ENCODE assay signal across 16 cellular contexts in genomic region chr22:35972559-35972958, GRCh38. TPM values are rescaled to one million over a fixed set of nuclear protein-coding genes. Genes with fewer than 3 reads are reported as not detected.
DNase-seq lines count a peak whose midpoint lies in the region; ATAC-seq and TF ChIP-seq lines count a peak whose summit lies in the region.
"Had no signal": no experiment of that assay in that cellular context is flagged by ENCODE, and none has a peak within 500 bp of the region (broad histone marks: within the 10 kb centered on the region; RNA-seq: fewer than 3 reads in every experiment).

No MANE protein-coding gene starts in this region.

- H3K4me1 ChIP-seq in ascending aorta = peaks cover 8 to 50% of the 10 kb centered on the region in 2 donors
- H3K4me1 ChIP-seq in mesodermal cell (ENCODE audit: control insufficient read depth, insufficient read depth, low read length, poor library complexity, severe bottlenecking) = peaks cover 51% of the 10 kb centered on the region
- peaks cover 72 to 75% of the 10 kb centered on the region in 2 donors for H3K4me1 ChIP-seq in thyroid gland
- no peaks in the 10 kb centered on the region for H3K4me1 ChIP-seq in MM.1S (ENCODE audit: low read length)

- H3K9ac ChIP-seq in MM.1S (ENCODE audit: low read length) = no peak overlapping the region

- no peaks in the 10 kb centered on the region for H3F3A ChIP-seq in MM.1S (ENCODE audit: insufficient read depth, low read length)

- H2AFZ ChIP-seq in MM.1S (ENCODE audit: low read length) = no peak overlapping the region

- no peak for TF ChIP-seq POLR2A in thyroid gland (IDR thresholded peaks at IDR 0.05)

- no peak overlapping the region for H3K4me2 ChIP-seq in MM.1S (ENCODE audit: low read depth, low read length)

- TF ChIP-seq CTCF in ascending aorta (IDR thresholded peaks at IDR 0.05) (no peak), thyroid gland (IDR thresholded peaks at IDR 0.05) (no peak), MM.1S (IDR thresholded peaks at IDR 0.05; ENCODE audit: low read length) (no peak), WERI-Rb-1 (IDR thresholded peaks at IDR 0.05; ENCODE audit: low read depth, low read length) (no peak)

- no peaks in the 10 kb centered on the region for H3K9me2 ChIP-seq in MM.1S (replicated peaks; ENCODE audit: insufficient read depth, low read length)

- no peaks in the 10 kb centered on the region for H3K79me2 ChIP-seq in MM.1S (ENCODE audit: low read length)

- H3K27ac ChIP-seq in ascending aorta (peak overlapping the region; percentile 82 to 92), mesodermal cell (ENCODE audit: low read depth, low read length, severe bottlenecking) (peak overlapping the region; percentile 87), thyroid gland (peak overlapping the region; percentile 85 to 95 (median 89)), MM.1S (ENCODE audit: low read length) (no peak overlapping the region), WERI-Rb-1 (no peak overlapping the region)

- WGBS in mesodermal cell (ENCODE audit: insufficient coverage in 2 of 2), 2 experiments = no CpG with 5 or more reads among the region's 1 CpG
- 66 to 93% methylated on average over 1 of the region's 1 CpG for WGBS in thyroid gland, 2 donors

- peak; percentile 3 for DNase-seq in HT1080 (ENCODE audit: low read depth)
- DNase-seq in ascending aorta (ENCODE audit: low spot score in 2 of 2) = no peak
- DNase-seq in thyroid gland = no peak
- DNase-seq in MM.1S = no peak
- no peak for DNase-seq in superior temporal gyrus (ENCODE audit: extremely low spot score)
- DNase-seq in WERI-Rb-1 = no peak
- DNase-seq: activated CD4-positive, alpha-beta T cell treated with anti-CD3 and anti-CD28 coated beads, Interleukin-2, amount 50 U/mL, for 48 hours; activated naive CD4-positive, alpha-beta T cell treated with Interleukin-2 at 50 U/mL for 16 hours; CD8-positive, alpha-beta memory T cell; NCI-H1694; NK-92 treated with Interleukin-12 subunit alpha and Interleukin-12 subunit beta, amount 100 ng/mL, for 24 hours; ovary; stimulated activated CD4-positive, alpha-beta T cell treated with anti-CD3 and anti-CD28 coated beads, Interleukin-4, amount 100 ng/mL, for 1 hour; T-helper 2 cell had no signal

- H4K20me1 ChIP-seq in MM.1S (ENCODE audit: insufficient read depth, low read length) = no peaks in the 10 kb centered on the region

- H3K9me3 ChIP-seq in ascending aorta (no peaks in the 10 kb centered on the region), mesodermal cell (ENCODE audit: control insufficient read depth, low read length) (no peaks in the 10 kb centered on the region), thyroid gland (no peaks in the 10 kb centered on the region), MM.1S (replicated peaks; ENCODE audit: insufficient read depth, low read length) (no peaks in the 10 kb centered on the region), WERI-Rb-1 (ENCODE audit: severe bottlenecking) (no peaks in the 10 kb centered on the region)
- H3K9me3 ChIP-seq: ovary had no signal

- H3K27me3 ChIP-seq in ascending aorta (no peaks in the 10 kb centered on the region), thyroid gland (no peaks in the 10 kb centered on the region), MM.1S (replicated peaks; ENCODE audit: insufficient read depth, low read length) (no peaks in the 10 kb centered on the region), WERI-Rb-1 (ENCODE audit: insufficient read depth, low read depth, severe bottlenecking) (no peaks in the 10 kb centered on the region)
- H3K27me3 ChIP-seq: ovary had no signal

- intact Hi-C loops in ascending aorta (cut with DNase I) = no loop called here
- intact Hi-C loops in thyroid gland (cut with DNase I) = no loop called here

- no peaks in the 10 kb centered on the region for H3K36me3 ChIP-seq in ascending aorta
- H3K36me3 ChIP-seq in mesodermal cell (ENCODE audit: control insufficient read depth, insufficient read depth, low read length) = no peaks in the 10 kb centered on the region
- H3K36me3 ChIP-seq in thyroid gland = no peaks in the 10 kb centered on the region
- no peaks in the 10 kb centered on the region for H3K36me3 ChIP-seq in MM.1S (replicated peaks; ENCODE audit: insufficient read depth, low read length)
- no peaks in the 10 kb centered on the region for H3K36me3 ChIP-seq in WERI-Rb-1
- H3K36me3 ChIP-seq: ovary had no signal

- no peak overlapping the region for H3K4me3 ChIP-seq in ascending aorta
- H3K4me3 ChIP-seq in mesodermal cell (ENCODE audit: extremely low read depth, insufficient read depth, low read length, poor library complexity, severe bottlenecking) = no peak overlapping the region
- H3K4me3 ChIP-seq in thyroid gland (replicated peaks in 1 of 3) = no peak overlapping the region
- no peak overlapping the region for H3K4me3 ChIP-seq in MM.1S (ENCODE audit: low read length)
- H3K4me3 ChIP-seq in WERI-Rb-1 (ENCODE audit: low read depth, low read length) = no peak overlapping the region
- H3K4me3 ChIP-seq: ovary had no signal

- no peak for ATAC-seq in GM21786 (IDR thresholded peaks at IDR 0.05; ENCODE audit: unreplicated experiment)

RNA-seq across cellular contexts. Expression of gene RBFOX2, which starts 56.1 kb away (rescaled TPM):
- 87.3 and 97.4 TPM in 2 replicates for total RNA-seq in HT1080 (2014; rRNA removed; shearing (Covaris generic))
- 58.6 and 74.5 TPM in 2 replicates for polyA plus RNA-seq in HT1080 (2015; cell fraction: cytosol; rRNA removed)
- 88.5 and 93.6 TPM in 2 replicates for polyA plus RNA-seq in HT1080 (2015; cell fraction: nucleus; rRNA removed)
- total RNA-seq in ascending aorta = 58.1 TPM
- polyA plus RNA-seq in mesodermal cell (2013, experiment 1 of 2) = 183 TPM
- polyA plus RNA-seq in mesodermal cell (2013, experiment 2 of 2) = 165 TPM
- total RNA-seq in thyroid gland = 100 to 1,000 TPM; 103 to 139 (median 108) TPM

Comparison
In these comparisons a context has a peak if more than half of its experiments do, and no peak if none do; other contexts are left out.
1. H3K27ac ChIP-seq: peak in ascending aorta (2 of 2), mesodermal cell (single experiment) and thyroid gland (3 of 3); none in MM.1S (single experiment) and WERI-Rb-1 (single experiment).